In the genomic region with DNA sequence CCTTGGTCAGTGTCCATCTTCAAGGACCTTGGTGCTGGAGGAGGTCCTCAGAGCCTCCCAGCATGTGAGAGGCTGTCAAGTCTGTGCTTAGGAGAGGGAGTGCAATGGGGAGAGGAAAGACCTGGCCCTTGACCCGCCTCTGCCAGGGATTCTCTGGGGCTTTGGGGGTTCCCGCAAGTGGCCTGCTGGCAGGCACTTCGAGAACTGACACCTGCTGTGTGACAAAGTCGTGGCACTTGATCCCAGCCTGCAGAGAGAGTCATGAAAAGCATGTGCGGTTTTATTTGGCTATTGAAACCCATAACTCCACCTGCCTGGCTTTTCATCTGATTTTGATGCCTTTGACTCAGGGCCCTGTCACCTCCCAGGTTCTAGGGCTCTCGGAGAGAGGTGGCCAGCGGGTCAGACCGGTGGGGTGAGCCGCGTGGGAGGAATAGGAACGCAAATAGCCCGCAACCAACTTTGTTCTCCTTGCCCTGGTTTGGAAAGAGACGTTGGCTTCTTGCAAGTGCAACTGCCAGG, we compare ENCODE assay signal across 1 cellular context.
TF ChIP-seq lines count a peak whose summit lies in the region.

No MANE protein-coding gene starts in this region.

TF ChIP-seq in H1, 55 proteins besides CTCF, POLR2A, EP300 and RAD21:
- TF ChIP-seq, protein P1, sequence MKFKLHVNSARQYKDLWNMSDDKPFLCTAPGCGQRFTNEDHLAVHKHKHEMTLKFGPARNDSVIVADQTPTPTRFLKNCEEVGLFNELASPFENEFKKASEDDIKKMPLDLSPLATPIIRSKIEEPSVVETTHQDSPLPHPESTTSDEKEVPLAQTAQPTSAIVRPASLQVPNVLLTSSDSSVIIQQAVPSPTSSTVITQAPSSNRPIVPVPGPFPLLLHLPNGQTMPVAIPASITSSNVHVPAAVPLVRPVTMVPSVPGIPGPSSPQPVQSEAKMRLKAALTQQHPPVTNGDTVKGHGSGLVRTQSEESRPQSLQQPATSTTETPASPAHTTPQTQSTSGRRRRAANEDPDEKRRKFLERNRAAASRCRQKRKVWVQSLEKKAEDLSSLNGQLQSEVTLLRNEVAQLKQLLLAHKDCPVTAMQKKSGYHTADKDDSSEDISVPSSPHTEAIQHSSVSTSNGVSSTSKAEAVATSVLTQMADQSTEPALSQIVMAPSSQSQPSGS (IDR thresholded peaks at IDR 0.05; ENCODE audit: low read length): no peak
- no peak for TF ChIP-seq SP1 (IDR thresholded peaks at IDR 0.05; ENCODE audit: low read depth, low read length)
- TF ChIP-seq, protein P2, sequence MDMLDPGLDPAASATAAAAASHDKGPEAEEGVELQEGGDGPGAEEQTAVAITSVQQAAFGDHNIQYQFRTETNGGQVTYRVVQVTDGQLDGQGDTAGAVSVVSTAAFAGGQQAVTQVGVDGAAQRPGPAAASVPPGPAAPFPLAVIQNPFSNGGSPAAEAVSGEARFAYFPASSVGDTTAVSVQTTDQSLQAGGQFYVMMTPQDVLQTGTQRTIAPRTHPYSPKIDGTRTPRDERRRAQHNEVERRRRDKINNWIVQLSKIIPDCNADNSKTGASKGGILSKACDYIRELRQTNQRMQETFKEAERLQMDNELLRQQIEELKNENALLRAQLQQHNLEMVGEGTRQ (IDR thresholded peaks at IDR 0.05; ENCODE audit: low read length): no peak
- TF ChIP-seq CHD1 (IDR thresholded peaks at IDR 0.05; ENCODE audit: low read depth, low read length): no peak
- no peak for TF ChIP-seq HDAC6 (IDR thresholded peaks at IDR 0.05; ENCODE audit: low read depth, low read length)
- no peak for TF ChIP-seq SAP30 (IDR thresholded peaks at IDR 0.05; ENCODE audit: insufficient read depth, insufficient replicate concordance, low read length)
- no peak for TF ChIP-seq BACH1 (IDR thresholded peaks at IDR 0.05; ENCODE audit: low read length)
- TF ChIP-seq NANOG (IDR thresholded peaks at IDR 0.05; ENCODE audit: insufficient read depth, low read depth, low read length, poor library complexity, severe bottlenecking): no peak
- TF ChIP-seq, protein P3, sequence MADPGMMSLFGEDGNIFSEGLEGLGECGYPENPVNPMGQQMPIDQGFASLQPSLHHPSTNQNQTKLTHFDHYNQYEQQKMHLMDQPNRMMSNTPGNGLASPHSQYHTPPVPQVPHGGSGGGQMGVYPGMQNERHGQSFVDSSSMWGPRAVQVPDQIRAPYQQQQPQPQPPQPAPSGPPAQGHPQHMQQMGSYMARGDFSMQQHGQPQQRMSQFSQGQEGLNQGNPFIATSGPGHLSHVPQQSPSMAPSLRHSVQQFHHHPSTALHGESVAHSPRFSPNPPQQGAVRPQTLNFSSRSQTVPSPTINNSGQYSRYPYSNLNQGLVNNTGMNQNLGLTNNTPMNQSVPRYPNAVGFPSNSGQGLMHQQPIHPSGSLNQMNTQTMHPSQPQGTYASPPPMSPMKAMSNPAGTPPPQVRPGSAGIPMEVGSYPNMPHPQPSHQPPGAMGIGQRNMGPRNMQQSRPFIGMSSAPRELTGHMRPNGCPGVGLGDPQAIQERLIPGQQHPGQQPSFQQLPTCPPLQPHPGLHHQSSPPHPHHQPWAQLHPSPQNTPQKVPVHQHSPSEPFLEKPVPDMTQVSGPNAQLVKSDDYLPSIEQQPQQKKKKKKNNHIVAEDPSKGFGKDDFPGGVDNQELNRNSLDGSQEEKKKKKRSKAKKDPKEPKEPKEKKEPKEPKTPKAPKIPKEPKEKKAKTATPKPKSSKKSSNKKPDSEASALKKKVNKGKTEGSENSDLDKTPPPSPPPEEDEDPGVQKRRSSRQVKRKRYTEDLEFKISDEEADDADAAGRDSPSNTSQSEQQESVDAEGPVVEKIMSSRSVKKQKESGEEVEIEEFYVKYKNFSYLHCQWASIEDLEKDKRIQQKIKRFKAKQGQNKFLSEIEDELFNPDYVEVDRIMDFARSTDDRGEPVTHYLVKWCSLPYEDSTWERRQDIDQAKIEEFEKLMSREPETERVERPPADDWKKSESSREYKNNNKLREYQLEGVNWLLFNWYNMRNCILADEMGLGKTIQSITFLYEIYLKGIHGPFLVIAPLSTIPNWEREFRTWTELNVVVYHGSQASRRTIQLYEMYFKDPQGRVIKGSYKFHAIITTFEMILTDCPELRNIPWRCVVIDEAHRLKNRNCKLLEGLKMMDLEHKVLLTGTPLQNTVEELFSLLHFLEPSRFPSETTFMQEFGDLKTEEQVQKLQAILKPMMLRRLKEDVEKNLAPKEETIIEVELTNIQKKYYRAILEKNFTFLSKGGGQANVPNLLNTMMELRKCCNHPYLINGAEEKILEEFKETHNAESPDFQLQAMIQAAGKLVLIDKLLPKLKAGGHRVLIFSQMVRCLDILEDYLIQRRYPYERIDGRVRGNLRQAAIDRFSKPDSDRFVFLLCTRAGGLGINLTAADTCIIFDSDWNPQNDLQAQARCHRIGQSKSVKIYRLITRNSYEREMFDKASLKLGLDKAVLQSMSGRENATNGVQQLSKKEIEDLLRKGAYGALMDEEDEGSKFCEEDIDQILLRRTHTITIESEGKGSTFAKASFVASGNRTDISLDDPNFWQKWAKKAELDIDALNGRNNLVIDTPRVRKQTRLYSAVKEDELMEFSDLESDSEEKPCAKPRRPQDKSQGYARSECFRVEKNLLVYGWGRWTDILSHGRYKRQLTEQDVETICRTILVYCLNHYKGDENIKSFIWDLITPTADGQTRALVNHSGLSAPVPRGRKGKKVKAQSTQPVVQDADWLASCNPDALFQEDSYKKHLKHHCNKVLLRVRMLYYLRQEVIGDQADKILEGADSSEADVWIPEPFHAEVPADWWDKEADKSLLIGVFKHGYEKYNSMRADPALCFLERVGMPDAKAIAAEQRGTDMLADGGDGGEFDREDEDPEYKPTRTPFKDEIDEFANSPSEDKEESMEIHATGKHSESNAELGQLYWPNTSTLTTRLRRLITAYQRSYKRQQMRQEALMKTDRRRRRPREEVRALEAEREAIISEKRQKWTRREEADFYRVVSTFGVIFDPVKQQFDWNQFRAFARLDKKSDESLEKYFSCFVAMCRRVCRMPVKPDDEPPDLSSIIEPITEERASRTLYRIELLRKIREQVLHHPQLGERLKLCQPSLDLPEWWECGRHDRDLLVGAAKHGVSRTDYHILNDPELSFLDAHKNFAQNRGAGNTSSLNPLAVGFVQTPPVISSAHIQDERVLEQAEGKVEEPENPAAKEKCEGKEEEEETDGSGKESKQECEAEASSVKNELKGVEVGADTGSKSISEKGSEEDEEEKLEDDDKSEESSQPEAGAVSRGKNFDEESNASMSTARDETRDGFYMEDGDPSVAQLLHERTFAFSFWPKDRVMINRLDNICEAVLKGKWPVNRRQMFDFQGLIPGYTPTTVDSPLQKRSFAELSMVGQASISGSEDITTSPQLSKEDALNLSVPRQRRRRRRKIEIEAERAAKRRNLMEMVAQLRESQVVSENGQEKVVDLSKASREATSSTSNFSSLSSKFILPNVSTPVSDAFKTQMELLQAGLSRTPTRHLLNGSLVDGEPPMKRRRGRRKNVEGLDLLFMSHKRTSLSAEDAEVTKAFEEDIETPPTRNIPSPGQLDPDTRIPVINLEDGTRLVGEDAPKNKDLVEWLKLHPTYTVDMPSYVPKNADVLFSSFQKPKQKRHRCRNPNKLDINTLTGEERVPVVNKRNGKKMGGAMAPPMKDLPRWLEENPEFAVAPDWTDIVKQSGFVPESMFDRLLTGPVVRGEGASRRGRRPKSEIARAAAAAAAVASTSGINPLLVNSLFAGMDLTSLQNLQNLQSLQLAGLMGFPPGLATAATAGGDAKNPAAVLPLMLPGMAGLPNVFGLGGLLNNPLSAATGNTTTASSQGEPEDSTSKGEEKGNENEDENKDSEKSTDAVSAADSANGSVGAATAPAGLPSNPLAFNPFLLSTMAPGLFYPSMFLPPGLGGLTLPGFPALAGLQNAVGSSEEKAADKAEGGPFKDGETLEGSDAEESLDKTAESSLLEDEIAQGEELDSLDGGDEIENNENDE (IDR thresholded peaks at IDR 0.05; ENCODE audit: insufficient replicate concordance, low read length): no peak
- no peak for TF ChIP-seq SRF (IDR thresholded peaks at IDR 0.05; ENCODE audit: low read depth, low read length)
